In the genomic region with DNA sequence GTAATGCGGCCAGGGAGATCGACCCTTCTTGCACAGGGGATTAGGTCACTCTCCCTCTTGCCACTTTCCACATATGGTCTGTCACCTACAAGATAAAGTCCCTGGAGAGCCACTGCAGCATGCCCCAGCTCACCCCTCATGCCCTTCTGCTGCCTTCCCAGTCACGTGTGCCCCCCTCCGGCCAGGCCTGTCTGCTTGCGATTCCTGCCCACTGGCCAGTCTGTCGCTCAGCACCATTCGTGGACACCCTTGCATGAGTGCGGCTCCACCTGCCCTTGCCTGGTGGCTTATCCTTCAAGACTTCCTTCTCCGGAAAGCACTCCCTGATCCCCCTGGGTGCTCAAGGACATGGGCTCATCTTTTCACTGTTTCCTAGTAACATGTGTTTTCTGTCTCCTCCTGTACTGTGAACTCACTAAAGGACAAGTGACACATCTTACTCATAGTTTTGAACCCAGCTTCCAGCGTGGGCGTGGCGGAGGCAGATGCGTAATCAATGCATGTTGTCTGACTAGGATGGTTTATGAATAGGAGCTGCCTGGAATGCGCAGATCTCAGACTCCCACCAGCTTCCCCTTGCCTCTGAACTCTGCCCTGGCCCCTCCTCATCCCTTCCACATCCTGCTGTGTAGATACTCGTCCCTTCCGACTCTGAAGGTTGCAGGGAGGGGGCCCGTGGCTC, we compare ENCODE assay signal across 1 cellular context.
TF ChIP-seq lines count a peak whose summit lies in the region.

No MANE protein-coding gene starts in this region.

TF ChIP-seq in HCT116, 20 proteins besides CTCF, POLR2A, EP300 and RAD21 (continued from another document):
- no peak for TF ChIP-seq YY1 (IDR thresholded peaks at IDR 0.05; ENCODE audit: extremely low read depth, insufficient replicate concordance, low read depth, low read length)
- TF ChIP-seq SRF (IDR thresholded peaks at IDR 0.05; ENCODE audit: low read depth), result no peak
